ENCODE assay signal across 23 cellular contexts in the genomic region with DNA sequence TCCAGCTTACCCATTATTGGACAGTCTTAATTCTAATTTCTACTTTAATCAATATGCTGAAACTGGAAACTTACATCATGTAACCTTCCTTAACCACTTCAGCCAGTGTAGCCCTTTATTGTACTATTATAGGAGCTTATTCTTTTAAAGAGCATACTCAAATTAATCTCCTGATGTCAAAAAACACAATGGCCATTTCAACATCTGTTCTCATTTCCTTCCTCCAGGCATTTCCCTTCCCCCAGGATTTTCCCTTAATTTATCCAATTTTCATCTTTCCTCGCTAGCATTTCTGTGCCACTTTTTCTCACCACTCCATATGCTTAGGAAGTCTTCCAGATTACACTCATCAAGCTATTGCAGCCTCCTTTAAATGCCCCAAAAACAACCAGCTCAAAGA.
"Had no signal": no experiment of that assay in that cellular context is flagged by ENCODE, and none has a peak within 500 bp of the region (broad histone marks: within the 10 kb centered on the region; RNA-seq: fewer than 3 reads in every experiment).

No MANE protein-coding gene starts in this region.

- H3K9me3 ChIP-seq: gastrocnemius medialis, left ventricle myocardium inferior, prostate gland, spleen, testis, transverse colon had no signal

- H3K27ac Mint-ChIP-seq: endodermal cell; naive thymus-derived CD4-positive, alpha-beta T cell; nephron progenitor cell; stimulated activated memory B cell treated with anti-CD40 and anti-IgM and Interleukin-4, amounts not matched to agents 10 μg/mL and 1 μg/mL and 100 μg/mL, for 72 hours; stimulated activated naive CD8-positive, alpha-beta T cell treated with anti-CD3 and anti-CD28 coated beads, Interleukin-15, Interleukin-2, amounts not matched to agents 100 ng/mL and 50 ng/mL, for 24 hours had no signal

- H3K79me2 ChIP-seq: parathyroid adenoma had no signal

- DNase-seq: endodermal cell; gastrocnemius medialis; kidney; left cardiac atrium; left ventricle myocardium inferior; mesendoderm; naive thymus-derived CD4-positive, alpha-beta T cell; nephron progenitor cell; retina; spleen; stimulated activated CD4-positive, alpha-beta T cell treated with anti-CD3 and anti-CD28 coated beads, Interleukin-15, amount 100 ng/mL, for 24 hours; stimulated activated CD4-positive, alpha-beta T cell treated with anti-CD3 and anti-CD28 coated beads, Interleukin-1b, Interleukin-23, amount 100 ng/mL, for 48 hours; stimulated activated CD4-positive, alpha-beta T cell treated with anti-CD3 and anti-CD28 coated beads, Interleukin-4, amount 100 ng/mL, for 24 hours; testis; transverse colon had no signal

- H3K36me3 Mint-ChIP-seq: naive thymus-derived CD4-positive, alpha-beta T cell; stimulated activated memory B cell treated with anti-CD40 and anti-IgM and Interleukin-4, amounts not matched to agents 10 μg/mL and 1 μg/mL and 100 μg/mL, for 72 hours had no signal

- H3K4me1 ChIP-seq: gastrocnemius medialis, left ventricle myocardium inferior, parathyroid adenoma, prostate gland, spleen, testis, transverse colon had no signal

- H3K9me3 Mint-ChIP-seq: endodermal cell; nephron progenitor cell; stimulated activated memory B cell treated with anti-CD40 and anti-IgM and Interleukin-4, amounts not matched to agents 10 μg/mL and 1 μg/mL and 100 μg/mL, for 72 hours; stimulated activated naive CD8-positive, alpha-beta T cell treated with anti-CD3 and anti-CD28 coated beads, Interleukin-15, Interleukin-2, amounts not matched to agents 100 ng/mL and 50 ng/mL, for 24 hours had no signal

- H3K4me3 Mint-ChIP-seq: endodermal cell; naive thymus-derived CD4-positive, alpha-beta T cell; nephron progenitor cell; stimulated activated memory B cell treated with anti-CD40 and anti-IgM and Interleukin-4, amounts not matched to agents 10 μg/mL and 1 μg/mL and 100 μg/mL, for 72 hours; stimulated activated naive CD8-positive, alpha-beta T cell treated with anti-CD3 and anti-CD28 coated beads, Interleukin-15, Interleukin-2, amounts not matched to agents 100 ng/mL and 50 ng/mL, for 24 hours had no signal

- H3K27me3 ChIP-seq: gastrocnemius medialis, spleen, testis, transverse colon had no signal

- H3K27me3 Mint-ChIP-seq: naive thymus-derived CD4-positive, alpha-beta T cell; stimulated activated memory B cell treated with anti-CD40 and anti-IgM and Interleukin-4, amounts not matched to agents 10 μg/mL and 1 μg/mL and 100 μg/mL, for 72 hours; stimulated activated naive CD8-positive, alpha-beta T cell treated with anti-CD3 and anti-CD28 coated beads, Interleukin-15, Interleukin-2, amounts not matched to agents 100 ng/mL and 50 ng/mL, for 24 hours had no signal

- FAIRE-seq: urothelium cell line had no signal

- H3K36me3 ChIP-seq: gastrocnemius medialis, left ventricle myocardium inferior, prostate gland, spleen, transverse colon had no signal

- H3K4me3 ChIP-seq: gastrocnemius medialis, left ventricle myocardium inferior, lung, prostate gland, spleen, testis, transverse colon had no signal

- H3K27ac ChIP-seq: gastrocnemius medialis, left ventricle myocardium inferior, parathyroid adenoma, prostate gland, spleen, testis, transverse colon had no signal

- ATAC-seq: esophagus mucosa; gastrocnemius medialis; left cardiac atrium; naive thymus-derived CD4-positive, alpha-beta T cell; sciatic nerve; stimulated activated memory B cell treated with anti-CD40 and anti-IgM and Interleukin-4, amounts not matched to agents 10 μg/mL and 1 μg/mL and 100 μg/mL, for 72 hours had no signal

- H2AFZ ChIP-seq: parathyroid adenoma had no signal

- H3K9ac ChIP-seq: parathyroid adenoma had no signal

- H3K4me1 Mint-ChIP-seq: endodermal cell; naive thymus-derived CD4-positive, alpha-beta T cell; nephron progenitor cell; stimulated activated memory B cell treated with anti-CD40 and anti-IgM and Interleukin-4, amounts not matched to agents 10 μg/mL and 1 μg/mL and 100 μg/mL, for 72 hours had no signal
